4 cellular contexts compared by ENCODE assay signal in the genomic region with DNA sequence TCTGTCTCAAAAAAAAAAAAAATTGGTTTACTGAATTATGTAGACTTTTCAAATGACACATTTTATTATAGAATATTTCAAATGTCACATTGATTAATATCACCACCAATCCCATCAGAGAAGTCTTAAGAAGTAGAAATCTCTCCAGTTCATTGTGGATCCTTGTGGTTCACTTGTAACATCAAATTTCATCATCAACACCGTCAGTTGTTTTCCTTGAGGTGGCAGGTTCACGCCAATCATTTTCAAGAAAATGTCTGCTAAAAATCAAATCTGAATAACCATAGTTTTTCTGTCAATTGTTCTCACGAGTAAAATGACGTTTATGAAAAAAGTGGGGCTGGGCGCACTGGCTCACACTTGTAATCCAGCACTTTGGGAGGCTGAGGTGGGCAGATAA. TPM values are rescaled to one million over a fixed set of nuclear protein-coding genes. Genes with fewer than 3 reads are reported as not detected.
"Had no signal": no experiment of that assay in that cellular context is flagged by ENCODE, and none has a peak within 500 bp of the region (broad histone marks: within the 10 kb centered on the region; RNA-seq: fewer than 3 reads in every experiment).

No MANE protein-coding gene starts in this region.

- H3K4me3 ChIP-seq: GM12878 had no signal

- DNase-seq: GDM1, GF-D8 had no signal

RNA-seq across cellular contexts. Expression of a gene that starts 50.3 kb away (rescaled TPM):
- total RNA-seq: G401 had no signal
